Comparison of ENCODE assay signal across 33 cellular contexts in the genomic region with DNA sequence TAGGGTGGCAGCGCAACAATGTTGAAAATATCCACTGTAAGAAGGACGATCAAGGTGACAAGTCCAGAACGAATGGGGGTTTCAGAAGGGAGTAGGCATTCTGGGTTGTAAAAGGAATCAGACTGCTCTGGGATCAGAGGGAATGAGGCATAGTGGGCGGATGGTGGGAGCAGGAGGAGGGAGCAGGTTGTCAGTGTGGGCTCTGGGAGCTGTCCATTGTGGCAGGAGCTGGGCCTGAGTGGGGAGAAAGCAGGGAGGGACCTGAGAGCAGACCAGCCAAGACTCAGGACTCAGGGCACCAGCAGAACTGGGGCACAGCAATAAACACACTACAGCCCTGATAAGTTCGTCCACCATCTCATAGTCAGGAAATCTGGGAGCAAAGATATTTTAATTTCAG.
"Had no signal": no experiment of that assay in that cellular context is flagged by ENCODE, and none has a peak within 500 bp of the region (broad histone marks: within the 10 kb centered on the region; RNA-seq: fewer than 3 reads in every experiment).

No MANE protein-coding gene starts in this region.

- H3K4me3 ChIP-seq: adrenal gland, breast epithelium, cardiac muscle cell, gastrocnemius medialis, heart left ventricle had no signal

- H3K27ac Mint-ChIP-seq: activated CD4-positive, alpha-beta memory T cell treated with anti-CD3 and anti-CD28 coated beads for 36 hours; activated CD4-positive, alpha-beta T cell treated with anti-CD3 and anti-CD28 coated beads for 36 hours; activated CD4-positive, alpha-beta T cell treated with anti-CD3 and anti-CD28 coated beads, Interleukin-2, amount 10 ng/mL, durations not matched to agents 24 days and 14 days; activated CD8-positive, alpha-beta T cell treated with anti-CD3 and anti-CD28 coated beads, Interleukin-2, amount 10 ng/mL, durations not matched to agents 7 days and 5 days; activated naive CD4-positive, alpha-beta T cell treated with anti-CD3 and anti-CD28 coated beads for 36 hours; activated naive CD4-positive, alpha-beta T cell treated with anti-CD3 and anti-CD28 coated beads, Interleukin-2, amount 50 U/mL, for 24 hours; activated naive CD8-positive, alpha-beta T cell treated with anti-CD3 and anti-CD28 coated beads for 36 hours; activated naive CD8-positive, alpha-beta T cell treated with anti-CD3 and anti-CD28 coated beads, Interleukin-2, amount 50 U/mL, for 24 hours; activated T-helper 1 cell treated with anti-CD3 and anti-CD28 coated beads, Interleukin-12 subunit alpha, Interleukin-12 subunit beta, Interleukin-2, Interleukin-4 antibody, amounts not matched to agents 30 ng/mL and 10 ng/mL and 1 ng/mL, durations not matched to agents 14 hours and 24 hours and 36 hours; activated T-helper 2 cell treated with anti-CD3 and anti-CD28 coated beads, Interferon-gamma antibody, Interleukin-2, Interleukin-4, amounts not matched to agents 10 μg/mL and 5 μg/mL and 100 μg/mL, durations not matched to agents 14 hours and 24 hours and 36 hours; brain had no signal

- H3K36me3 Mint-ChIP-seq: activated CD4-positive, alpha-beta memory T cell treated with anti-CD3 and anti-CD28 coated beads for 36 hours; activated CD8-positive, alpha-beta memory T cell treated with anti-CD3 and anti-CD28 coated beads, Interleukin-2, amount 10 ng/mL, durations not matched to agents 7 days and 5 days; activated naive CD4-positive, alpha-beta T cell treated with anti-CD3 and anti-CD28 coated beads, Interleukin-2, amount 50 U/mL, for 24 hours; activated naive CD8-positive, alpha-beta T cell treated with anti-CD3 and anti-CD28 coated beads for 36 hours; brain had no signal

- H3K4me3 Mint-ChIP-seq: activated CD4-positive, alpha-beta memory T cell treated with anti-CD3 and anti-CD28 coated beads for 36 hours; activated CD4-positive, alpha-beta T cell treated with anti-CD3 and anti-CD28 coated beads for 36 hours; activated CD4-positive, alpha-beta T cell treated with anti-CD3 and anti-CD28 coated beads, Interleukin-2, amount 10 ng/mL, durations not matched to agents 24 days and 14 days; activated CD8-positive, alpha-beta memory T cell treated with anti-CD3 and anti-CD28 coated beads, Interleukin-2, amount 10 ng/mL, durations not matched to agents 7 days and 5 days; activated CD8-positive, alpha-beta T cell treated with anti-CD3 and anti-CD28 coated beads, Interleukin-2, amount 10 ng/mL, durations not matched to agents 7 days and 5 days; activated naive CD4-positive, alpha-beta T cell treated with anti-CD3 and anti-CD28 coated beads for 36 hours; activated naive CD4-positive, alpha-beta T cell treated with anti-CD3 and anti-CD28 coated beads, Interleukin-2, amount 50 U/mL, for 24 hours; activated naive CD8-positive, alpha-beta T cell treated with anti-CD3 and anti-CD28 coated beads for 36 hours; activated naive CD8-positive, alpha-beta T cell treated with anti-CD3 and anti-CD28 coated beads, Interleukin-2, amount 50 U/mL, for 24 hours; activated T-helper 1 cell treated with anti-CD3 and anti-CD28 coated beads, Interleukin-12 subunit alpha, Interleukin-12 subunit beta, Interleukin-2, Interleukin-4 antibody, amounts not matched to agents 30 ng/mL and 10 ng/mL and 1 ng/mL, durations not matched to agents 14 hours and 24 hours and 36 hours; brain; central memory CD8-positive, alpha-beta T cell had no signal

- H3K4me1 ChIP-seq: adrenal gland, breast epithelium, foreskin keratinocyte, gastrocnemius medialis, heart left ventricle had no signal

- H3K36me3 ChIP-seq: adrenal gland, breast epithelium, cardiac muscle cell, gastrocnemius medialis, heart left ventricle had no signal

- ATAC-seq: activated CD4-positive, alpha-beta T cell treated with anti-CD3 and anti-CD28 coated beads for 36 hours; activated CD8-positive, alpha-beta memory T cell treated with anti-CD3 and anti-CD28 coated beads, Interleukin-2, amount 10 ng/mL, durations not matched to agents 7 days and 5 days; activated CD8-positive, alpha-beta T cell treated with anti-CD3 and anti-CD28 coated beads, Interleukin-2, amount 10 ng/mL, durations not matched to agents 7 days and 5 days; activated naive CD8-positive, alpha-beta T cell treated with anti-CD3 and anti-CD28 coated beads, Interleukin-2, amount 50 U/mL, for 24 hours; esophagus mucosa; foreskin keratinocyte; heart left ventricle had no signal

- H3K9me3 ChIP-seq: adrenal gland, breast epithelium, gastrocnemius medialis, heart left ventricle had no signal

- DNase-seq: activated CD4-positive, alpha-beta memory T cell treated with anti-CD3 and anti-CD28 coated beads for 36 hours; activated CD4-positive, alpha-beta T cell treated with anti-CD3 and anti-CD28 coated beads for 36 hours; activated CD4-positive, alpha-beta T cell treated with anti-CD3 and anti-CD28 coated beads, Interleukin-2, amount 10 ng/mL, durations not matched to agents 24 days and 14 days; activated CD4-positive, CD25-positive, alpha-beta regulatory T cell; activated CD4-positive, CD25-positive, alpha-beta regulatory T cell treated with anti-CD3 and anti-CD28 coated beads, Interleukin-2, amount 50 U/mL, for 72 hours; activated CD8-positive, alpha-beta memory T cell treated with anti-CD3 and anti-CD28 coated beads, Interleukin-2, amount 10 ng/mL, durations not matched to agents 7 days and 5 days; activated CD8-positive, alpha-beta memory T cell treated with anti-CD3 and anti-CD28 coated beads, Interleukin-2, amount 50 U/mL, for 4 hours; activated CD8-positive, alpha-beta T cell treated with anti-CD3 and anti-CD28 coated beads, Interleukin-2, amount 10 ng/mL, durations not matched to agents 7 days and 5 days; activated effector memory CD4-positive, alpha-beta T cell treated with anti-CD3 and anti-CD28 coated beads, Interleukin-2, amount 50 U/mL, for 16 hours; activated naive CD4-positive, alpha-beta T cell treated with anti-CD3 and anti-CD28 coated beads for 36 hours; activated naive CD8-positive, alpha-beta T cell treated with anti-CD3 and anti-CD28 coated beads for 36 hours; activated naive CD8-positive, alpha-beta T cell treated with anti-CD3 and anti-CD28 coated beads, Interleukin-2, amount 50 U/mL, for 24 hours; activated T-cell treated with anti-CD3 and anti-CD28 coated beads, Interleukin-2, amount 50 U/mL, for 1 hour; activated T-cell treated with anti-CD3 and anti-CD28 coated beads, Interleukin-2, amount 50 U/mL, for 48 hours; adrenal gland; amygdala; aorta; cortex of kidney; dermis blood vessel endothelial cell; effector CD8-positive, alpha-beta T cell; foreskin keratinocyte; glutamatergic neuron; heart left ventricle; T-helper 2 cell had no signal

- H3K4me1 Mint-ChIP-seq: activated CD4-positive, alpha-beta T cell treated with anti-CD3 and anti-CD28 coated beads for 36 hours; activated CD4-positive, alpha-beta T cell treated with anti-CD3 and anti-CD28 coated beads, Interleukin-2, amount 10 ng/mL, durations not matched to agents 24 days and 14 days; activated CD8-positive, alpha-beta memory T cell treated with anti-CD3 and anti-CD28 coated beads, Interleukin-2, amount 10 ng/mL, durations not matched to agents 7 days and 5 days; activated naive CD4-positive, alpha-beta T cell treated with anti-CD3 and anti-CD28 coated beads, Interleukin-2, amount 50 U/mL, for 24 hours; activated naive CD8-positive, alpha-beta T cell treated with anti-CD3 and anti-CD28 coated beads for 36 hours; activated naive CD8-positive, alpha-beta T cell treated with anti-CD3 and anti-CD28 coated beads, Interleukin-2, amount 50 U/mL, for 24 hours; brain; central memory CD8-positive, alpha-beta T cell had no signal

- H3K27ac ChIP-seq: adrenal gland, breast epithelium, cardiac muscle cell, foreskin keratinocyte, gastrocnemius medialis, heart left ventricle had no signal

- H3K9me3 Mint-ChIP-seq: activated CD4-positive, alpha-beta memory T cell treated with anti-CD3 and anti-CD28 coated beads for 36 hours; activated CD4-positive, alpha-beta T cell treated with anti-CD3 and anti-CD28 coated beads, Interleukin-2, amount 10 ng/mL, durations not matched to agents 24 days and 14 days; activated naive CD4-positive, alpha-beta T cell treated with anti-CD3 and anti-CD28 coated beads for 36 hours; activated naive CD4-positive, alpha-beta T cell treated with anti-CD3 and anti-CD28 coated beads, Interleukin-2, amount 50 U/mL, for 24 hours; activated naive CD8-positive, alpha-beta T cell treated with anti-CD3 and anti-CD28 coated beads for 36 hours; activated naive CD8-positive, alpha-beta T cell treated with anti-CD3 and anti-CD28 coated beads, Interleukin-2, amount 50 U/mL, for 24 hours; activated T-helper 1 cell treated with anti-CD3 and anti-CD28 coated beads, Interleukin-12 subunit alpha, Interleukin-12 subunit beta, Interleukin-2, Interleukin-4 antibody, amounts not matched to agents 30 ng/mL and 10 ng/mL and 1 ng/mL, durations not matched to agents 14 hours and 24 hours and 36 hours; activated T-helper 2 cell treated with anti-CD3 and anti-CD28 coated beads, Interferon-gamma antibody, Interleukin-2, Interleukin-4, amounts not matched to agents 10 μg/mL and 5 μg/mL and 100 μg/mL, durations not matched to agents 14 hours and 24 hours and 36 hours had no signal

- H3K27me3 ChIP-seq: adrenal gland, breast epithelium, cardiac muscle cell, foreskin keratinocyte, gastrocnemius medialis had no signal

- H3K27me3 Mint-ChIP-seq: activated CD4-positive, alpha-beta memory T cell treated with anti-CD3 and anti-CD28 coated beads for 36 hours; activated CD4-positive, alpha-beta T cell treated with anti-CD3 and anti-CD28 coated beads, Interleukin-2, amount 10 ng/mL, durations not matched to agents 24 days and 14 days; activated CD8-positive, alpha-beta memory T cell treated with anti-CD3 and anti-CD28 coated beads, Interleukin-2, amount 10 ng/mL, durations not matched to agents 7 days and 5 days; activated naive CD8-positive, alpha-beta T cell treated with anti-CD3 and anti-CD28 coated beads for 36 hours had no signal
